ENCODE assay signal across 10 cellular contexts in the genomic region with DNA sequence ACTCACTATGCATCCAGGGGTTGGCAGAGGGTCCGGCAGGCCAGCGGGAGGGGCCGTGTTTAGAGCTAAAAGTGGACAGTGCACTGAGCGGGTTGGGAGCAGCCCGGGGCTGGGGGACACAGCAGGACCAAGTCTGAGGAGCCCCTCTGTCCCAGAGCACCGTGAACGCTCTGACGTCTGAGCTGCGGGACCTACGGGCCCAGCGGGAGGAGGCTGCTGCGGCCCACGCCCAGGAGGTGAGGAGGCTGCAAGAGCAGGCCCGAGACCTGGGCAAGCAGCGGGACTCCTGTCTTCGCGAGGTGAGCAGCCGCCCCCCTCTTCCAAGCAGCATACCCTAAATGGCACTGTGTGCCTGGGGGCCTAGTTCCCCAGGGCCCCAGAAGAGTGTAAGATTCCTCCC. TPM values are rescaled to one million over a fixed set of nuclear protein-coding genes. Genes with fewer than 3 reads are reported as not detected.
"Had no signal": no experiment of that assay in that cellular context is flagged by ENCODE, and none has a peak within 500 bp of the region (broad histone marks: within the 10 kb centered on the region; RNA-seq: fewer than 3 reads in every experiment).

No MANE protein-coding gene starts in this region.

- ATAC-seq: HCT116 had no signal

- H3K4me2 ChIP-seq: GM23338 had no signal

- H3K4me3 ChIP-seq: GM23248, GM23338, HAP-1 had no signal

- H3K27ac ChIP-seq: GM23248 had no signal

- H3K9me3 ChIP-seq: HAP-1 had no signal

- H3K9ac ChIP-seq: GM23248 had no signal

- H2AFZ ChIP-seq: GM23248, GM23338 had no signal

- DNase-seq: GM23248, GOT3, H7, H9, HCEC 1CT, HFFc6 had no signal

RNA-seq across cellular contexts. Expression of a gene that starts 58.8 kb away (rescaled TPM):
- total RNA-seq: GM23248, GM23338, H4 had no signal
- polyA plus RNA-seq: GM23248, GM23338 had no signal
